Comparison of ENCODE assay signal across 8 cellular contexts in the genomic region with DNA sequence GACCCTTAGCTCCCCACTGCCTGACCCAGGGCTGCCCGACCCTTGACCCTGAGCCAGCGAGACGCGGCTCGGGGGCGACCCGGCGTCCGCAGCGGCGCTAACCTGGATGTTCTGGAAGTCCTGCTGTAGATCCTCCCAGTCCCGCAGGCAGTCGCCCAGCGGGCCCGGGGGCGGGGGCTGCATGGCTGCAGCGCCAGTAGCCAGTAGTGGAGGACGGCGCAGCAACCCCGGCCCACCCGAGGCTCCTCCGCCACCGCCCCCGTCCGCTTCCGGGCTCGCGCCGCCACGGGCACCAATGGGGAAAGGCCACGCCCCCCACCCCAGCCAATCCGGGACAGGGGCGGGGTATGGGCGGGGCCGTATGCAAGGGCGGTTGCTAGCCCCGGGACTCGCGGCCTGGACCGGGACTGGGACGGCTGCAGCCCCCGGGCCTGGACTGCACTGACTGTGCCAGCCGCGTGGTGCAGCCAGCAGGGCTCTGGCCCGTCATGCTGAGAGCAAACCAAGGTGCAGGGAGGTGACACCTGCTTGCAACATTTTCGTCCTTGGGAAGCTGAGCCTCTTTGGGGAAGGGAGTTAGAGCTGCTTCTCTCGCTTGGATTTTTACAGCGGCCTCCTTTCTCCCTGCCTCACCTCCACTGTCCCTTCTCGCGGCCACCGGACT. TPM values are rescaled to one million over a fixed set of nuclear protein-coding genes. Genes with fewer than 3 reads are reported as not detected.
DNase-seq lines count a peak whose midpoint lies in the region; ATAC-seq and TF ChIP-seq lines count a peak whose summit lies in the region.

Gene TMEM120A, minus strand, starts transcription at position 208 of the 664 bp plus-strand sequence. Its CDS starts 25 bp downstream, at position 183.

- H3K9me3 ChIP-seq in spleen = no peaks in the 10 kb centered on the region

- H3K27me3 ChIP-seq in spleen (replicated peaks in 1 of 7) = no peaks in the 10 kb centered on the region

- peaks cover 0 to 31% (median 2%) of the 10 kb centered on the region in 6 donors for H3K36me3 ChIP-seq in spleen

- intact Hi-C loops in activated B cell treated with CpG ODN at 0.5 μM for 24 hours (cut with micrococcal nuclease) (loop anchor here (1.0 to 5.0 kb wide), 5 partner anchors 54 to 363 kb away; partner anchors contain the start of genes HSPB1, MDH2, POR and RHBDD2), spleen (cut with DNase I; ENCODE audit: low total_unique reads) (loop anchor here (10.0 kb wide), 1 partner anchor 120 kb away; the partner anchor contains the start of gene RHBDD2)

- 1 to 9% (median 3%) methylated on average over 19 to 51 of the region's 51 CpGs for WGBS in spleen, 5 donors

- POLR2A ChIA-PET in activated B cell treated with CpG ODN at 0.5 μM for 24 hours (lab: Charles Lee) = interaction anchor here (0.6 to 2.0 kb wide), 7 partner anchors 14 to 359 kb away, joined by 3 to 10 read pairs (median 4); partner anchors contain the start of genes POR, RHBDD2 and STYXL1

- H3K4me3 ChIP-seq in AG10803 (ENCODE audit: low read length) (peak within 1 kb of the TSS; percentile 78), cardiac fibroblast (replicated peaks in 1 of 2; ENCODE audit: low read depth in 2 of 2, low read length in 2 of 2) (peak within 1 kb of the TSS; percentile 66 to 73), spleen (peak within 1 kb of the TSS; percentile 79 to 100 (median 94))

- DNase-seq in AG10803 (ENCODE audit: low read depth) = peak; percentile 89
- DNase-seq in NCI-H345 (lab: John Stamatoyannopoulos, UW) = peak; percentile 93
- DNase-seq in activated B cell treated with CpG ODN at 0.5 μM for 24 hours = peak; percentile 92
- DNase-seq in cardiac fibroblast (ENCODE audit: low read depth in 2 of 2) = peak; percentile 88 to 96
- peak; percentile 94 for DNase-seq in inferior parietal cortex (ENCODE audit: extremely low spot score)
- DNase-seq in spleen = peak; percentile 97

- no peaks in the 10 kb centered on the region for H3K27me3 Mint-ChIP-seq in activated B cell treated with CpG ODN at 0.5 μM for 24 hours

- peaks cover 11 to 79% (median 28%) of the 10 kb centered on the region in 6 donors for H3K4me1 ChIP-seq in spleen

- peak within 1 kb of the TSS; percentile 77 to 96 (median 87) for H3K27ac ChIP-seq in spleen

- peak in 2 of 3 donors; percentile 34 to 45 for TF ChIP-seq POLR2A in spleen (IDR thresholded peaks at IDR 0.05)

- peak within 1 kb of the TSS; percentile 81 for H3K4me3 Mint-ChIP-seq in activated B cell treated with CpG ODN at 0.5 μM for 24 hours

- peaks cover 32% of the 10 kb centered on the region for H3K36me3 Mint-ChIP-seq in activated B cell treated with CpG ODN at 0.5 μM for 24 hours (ENCODE audit: low read depth)

- TF ChIP-seq CTCF in AG10803 (conservative IDR thresholded peaks at IDR 0.05; ENCODE audit: low read length) (peak; percentile 17; the same call in 1 of the 2 replicates), activated B cell treated with CpG ODN at 0.5 μM for 24 hours (IDR thresholded peaks at IDR 0.05) (no peak), cardiac fibroblast (IDR thresholded peaks at IDR 0.05; ENCODE audit: low read depth, low read length) (peak; percentile 14), spleen (IDR thresholded peaks at IDR 0.05 in 8 of 11, conservative IDR thresholded peaks at IDR 0.05 in 3 of 11) (peak in 10 of 11 experiments; percentile 4 to 71 (median 32))

- ATAC-seq in GM19025 (IDR thresholded peaks at IDR 0.05; ENCODE audit: low read depth, unreplicated experiment) (peak; percentile 99), HG03280 (IDR thresholded peaks at IDR 0.05; ENCODE audit: unreplicated experiment) (peak; percentile 96), activated B cell treated with CpG ODN at 0.5 μM for 24 hours (ENCODE audit: low read depth) (peak; percentile 99)

- peaks cover 39% of the 10 kb centered on the region for H3K4me1 Mint-ChIP-seq in activated B cell treated with CpG ODN at 0.5 μM for 24 hours

- peak within 1 kb of the TSS; percentile 25 for H3K27ac Mint-ChIP-seq in activated B cell treated with CpG ODN at 0.5 μM for 24 hours

- H3K9me3 Mint-ChIP-seq in activated B cell treated with CpG ODN at 0.5 μM for 24 hours = no peaks in the 10 kb centered on the region

- CTCF ChIA-PET in activated B cell treated with CpG ODN at 0.5 μM for 24 hours (lab: Charles Lee) = no interaction called here

RNA-seq across cellular contexts. Expression of gene TMEM120A, which starts in this region (rescaled TPM):
- total RNA-seq in activated B cell treated with CpG ODN at 0.5 μM for 24 hours (95.6 and 104 TPM in 2 replicates), spleen (10 to 100 TPM; 24.9 to 57.9 (median 41.4) TPM)
- 10 to 100 TPM; 30.1 to 66.2 (median 56.6) TPM for polyA plus RNA-seq in spleen

Comparison
In these comparisons a context has a peak if more than half of its experiments do, and no peak if none do; other contexts are left out.
1. Peak in every context shown above with its lines: DNase-seq, ATAC-seq, H3K4me3 ChIP-seq and H3K27ac ChIP-seq.